1 cellular context compared by ENCODE assay signal in the genomic region with DNA sequence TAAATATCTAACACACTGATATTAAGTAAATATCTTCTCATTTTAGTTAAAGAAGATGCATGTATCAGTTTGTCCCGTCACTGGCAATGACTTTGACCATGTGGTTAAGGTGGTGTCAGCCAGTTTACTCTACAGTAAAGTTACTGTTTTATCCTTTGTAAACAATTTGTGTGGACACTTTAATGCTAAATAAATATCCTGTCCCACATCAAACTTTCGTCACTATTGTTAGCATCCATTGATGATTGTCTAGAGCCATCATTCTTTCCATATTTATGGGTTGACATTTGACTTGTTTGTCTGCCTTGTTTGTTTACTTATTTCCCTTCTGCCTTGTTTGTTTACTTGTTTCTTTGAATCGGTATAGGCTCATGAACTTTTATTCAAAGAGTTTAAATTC.
A peak's percentile ranks its signal among the peaks of the same experiment; 100 is the strongest.
TF ChIP-seq lines count a peak whose summit lies in the region.

No MANE protein-coding gene starts in this region.

TF ChIP-seq in HepG2, 621 proteins besides CTCF, POLR2A, EP300 and RAD21 (continued from another document and continues in another):
- TF ChIP-seq ZNF280D (CRISPR knock-in tag; IDR thresholded peaks at IDR 0.05) = no peak
- no peak for TF ChIP-seq GFI1 (CRISPR knock-in tag; IDR thresholded peaks at IDR 0.05; ENCODE audit: borderline replicate concordance)
- no peak for TF ChIP-seq HBP1 (CRISPR knock-in tag; IDR thresholded peaks at IDR 0.05; ENCODE audit: low read depth)
- no peak for TF ChIP-seq NCOA5 (CRISPR knock-in tag; IDR thresholded peaks at IDR 0.05)
- TF ChIP-seq, protein P1, sequence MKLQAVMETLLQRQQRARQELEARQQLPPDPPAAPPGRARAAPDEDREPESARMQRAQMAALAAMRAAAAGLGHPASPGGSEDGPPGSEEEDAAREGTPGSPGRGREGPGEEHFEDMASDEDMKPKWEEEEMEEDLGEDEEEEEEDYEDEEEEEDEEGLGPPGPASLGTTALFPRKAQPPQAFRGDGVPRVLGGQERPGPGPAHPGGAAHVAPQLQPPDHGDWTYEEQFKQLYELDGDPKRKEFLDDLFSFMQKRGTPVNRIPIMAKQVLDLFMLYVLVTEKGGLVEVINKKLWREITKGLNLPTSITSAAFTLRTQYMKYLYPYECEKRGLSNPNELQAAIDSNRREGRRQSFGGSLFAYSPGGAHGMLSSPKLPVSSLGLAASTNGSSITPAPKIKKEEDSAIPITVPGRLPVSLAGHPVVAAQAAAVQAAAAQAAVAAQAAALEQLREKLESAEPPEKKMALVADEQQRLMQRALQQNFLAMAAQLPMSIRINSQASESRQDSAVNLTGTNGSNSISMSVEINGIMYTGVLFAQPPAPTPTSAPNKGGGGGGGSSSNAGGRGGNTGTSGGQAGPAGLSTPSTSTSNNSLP (IDR thresholded peaks at IDR 0.05; ENCODE audit: low read depth, low read length) = peak; percentile 80
- TF ChIP-seq ZNF451 (CRISPR knock-in tag; IDR thresholded peaks at IDR 0.05) = no peak
- no peak for TF ChIP-seq RBM22 (optimal IDR thresholded peaks at IDR 0.05; ENCODE audit: low read length)
- no peak for TF ChIP-seq YEATS2 (CRISPR knock-in tag; IDR thresholded peaks at IDR 0.05; ENCODE audit: borderline replicate concordance)
- TF ChIP-seq ZNF446 (CRISPR knock-in tag; IDR thresholded peaks at IDR 0.05) = no peak
- no peak for TF ChIP-seq KAT2B (IDR thresholded peaks at IDR 0.05; ENCODE audit: borderline replicate concordance, low read depth, low read length)
- TF ChIP-seq ZNF704 (CRISPR knock-in tag; IDR thresholded peaks at IDR 0.05; ENCODE audit: borderline replicate concordance) = no peak
- peak; percentile 96 for TF ChIP-seq HHEX (CRISPR knock-in tag; IDR thresholded peaks at IDR 0.05)
- TF ChIP-seq, protein P2, sequence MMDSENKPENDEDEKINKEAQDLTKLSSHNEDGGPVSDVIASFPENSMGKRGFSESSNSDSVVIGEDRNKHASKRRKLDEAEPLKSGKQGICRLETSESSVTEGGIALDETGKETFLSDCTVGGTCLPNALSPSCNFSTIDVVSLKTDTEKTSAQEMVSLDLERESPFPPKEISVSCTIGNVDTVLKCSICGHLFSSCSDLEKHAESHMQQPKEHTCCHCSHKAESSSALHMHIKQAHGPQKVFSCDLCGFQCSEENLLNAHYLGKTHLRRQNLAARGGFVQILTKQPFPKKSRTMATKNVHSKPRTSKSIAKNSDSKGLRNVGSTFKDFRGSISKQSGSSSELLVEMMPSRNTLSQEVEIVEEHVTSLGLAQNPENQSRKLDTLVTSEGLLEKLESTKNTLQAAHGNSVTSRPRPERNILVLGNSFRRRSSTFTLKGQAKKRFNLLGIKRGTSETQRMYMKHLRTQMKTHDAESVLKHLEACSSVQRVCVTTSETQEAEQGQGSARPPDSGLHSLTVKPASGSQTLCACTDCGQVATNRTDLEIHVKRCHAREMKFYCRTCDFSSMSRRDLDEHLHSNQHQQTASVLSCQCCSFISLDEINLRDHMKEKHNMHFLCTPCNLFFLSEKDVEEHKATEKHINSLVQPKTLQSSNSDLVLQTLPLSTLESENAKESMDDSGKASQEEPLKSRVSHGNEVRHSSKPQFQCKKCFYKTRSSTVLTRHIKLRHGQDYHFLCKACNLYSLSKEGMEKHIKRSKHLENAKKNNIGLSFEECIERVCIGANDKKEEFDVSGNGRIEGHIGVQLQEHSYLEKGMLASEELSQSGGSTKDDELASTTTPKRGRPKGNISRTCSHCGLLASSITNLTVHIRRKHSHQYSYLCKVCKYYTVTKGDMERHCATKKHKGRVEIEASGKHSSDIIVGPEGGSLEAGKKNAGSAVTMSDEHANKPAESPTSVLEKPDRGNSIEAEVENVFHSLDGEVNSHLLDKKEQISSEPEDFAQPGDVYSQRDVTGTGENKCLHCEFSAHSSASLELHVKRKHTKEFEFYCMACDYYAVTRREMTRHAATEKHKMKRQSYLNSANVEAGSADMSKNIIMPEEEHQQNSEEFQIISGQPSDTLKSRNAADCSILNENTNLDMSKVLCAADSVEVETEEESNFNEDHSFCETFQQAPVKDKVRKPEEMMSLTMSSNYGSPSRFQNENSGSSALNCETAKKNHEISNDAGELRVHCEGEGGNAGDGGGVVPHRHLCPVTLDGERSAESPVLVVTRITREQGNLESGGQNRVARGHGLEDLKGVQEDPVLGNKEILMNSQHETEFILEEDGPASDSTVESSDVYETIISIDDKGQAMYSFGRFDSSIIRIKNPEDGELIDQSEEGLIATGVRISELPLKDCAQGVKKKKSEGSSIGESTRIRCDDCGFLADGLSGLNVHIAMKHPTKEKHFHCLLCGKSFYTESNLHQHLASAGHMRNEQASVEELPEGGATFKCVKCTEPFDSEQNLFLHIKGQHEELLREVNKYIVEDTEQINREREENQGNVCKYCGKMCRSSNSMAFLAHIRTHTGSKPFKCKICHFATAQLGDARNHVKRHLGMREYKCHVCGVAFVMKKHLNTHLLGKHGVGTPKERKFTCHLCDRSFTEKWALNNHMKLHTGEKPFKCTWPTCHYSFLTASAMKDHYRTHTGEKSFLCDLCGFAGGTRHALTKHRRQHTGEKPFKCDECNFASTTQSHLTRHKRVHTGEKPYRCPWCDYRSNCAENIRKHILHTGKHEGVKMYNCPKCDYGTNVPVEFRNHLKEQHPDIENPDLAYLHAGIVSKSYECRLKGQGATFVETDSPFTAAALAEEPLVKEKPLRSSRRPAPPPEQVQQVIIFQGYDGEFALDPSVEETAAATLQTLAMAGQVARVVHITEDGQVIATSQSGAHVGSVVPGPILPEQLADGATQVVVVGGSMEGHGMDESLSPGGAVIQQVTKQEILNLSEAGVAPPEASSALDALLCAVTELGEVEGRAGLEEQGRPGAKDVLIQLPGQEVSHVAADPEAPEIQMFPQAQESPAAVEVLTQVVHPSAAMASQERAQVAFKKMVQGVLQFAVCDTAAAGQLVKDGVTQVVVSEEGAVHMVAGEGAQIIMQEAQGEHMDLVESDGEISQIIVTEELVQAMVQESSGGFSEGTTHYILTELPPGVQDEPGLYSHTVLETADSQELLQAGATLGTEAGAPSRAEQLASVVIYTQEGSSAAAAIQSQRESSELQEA (CRISPR knock-in tag; IDR thresholded peaks at IDR 0.05; ENCODE audit: not compliant biosample characterization) = no peak
- TF ChIP-seq FUBP1 (CRISPR knock-in tag; IDR thresholded peaks at IDR 0.05; ENCODE audit: borderline replicate concordance) = no peak
- TF ChIP-seq MATR3 (CRISPR knock-in tag; IDR thresholded peaks at IDR 0.05) = no peak
- no peak for TF ChIP-seq ATF5 (CRISPR knock-in tag; IDR thresholded peaks at IDR 0.05; ENCODE audit: low read depth)
- no peak for TF ChIP-seq ZEB1 (IDR thresholded peaks at IDR 0.05; ENCODE audit: insufficient replicate concordance, low read depth)
- TF ChIP-seq ZNF768 (CRISPR knock-in tag; IDR thresholded peaks at IDR 0.05) = no peak
- TF ChIP-seq ZNF530 (CRISPR knock-in tag; IDR thresholded peaks at IDR 0.05; ENCODE audit: low read depth) = no peak
- TF ChIP-seq SMYD3 (CRISPR knock-in tag; IDR thresholded peaks at IDR 0.05) = no peak
- TF ChIP-seq, protein P3, sequence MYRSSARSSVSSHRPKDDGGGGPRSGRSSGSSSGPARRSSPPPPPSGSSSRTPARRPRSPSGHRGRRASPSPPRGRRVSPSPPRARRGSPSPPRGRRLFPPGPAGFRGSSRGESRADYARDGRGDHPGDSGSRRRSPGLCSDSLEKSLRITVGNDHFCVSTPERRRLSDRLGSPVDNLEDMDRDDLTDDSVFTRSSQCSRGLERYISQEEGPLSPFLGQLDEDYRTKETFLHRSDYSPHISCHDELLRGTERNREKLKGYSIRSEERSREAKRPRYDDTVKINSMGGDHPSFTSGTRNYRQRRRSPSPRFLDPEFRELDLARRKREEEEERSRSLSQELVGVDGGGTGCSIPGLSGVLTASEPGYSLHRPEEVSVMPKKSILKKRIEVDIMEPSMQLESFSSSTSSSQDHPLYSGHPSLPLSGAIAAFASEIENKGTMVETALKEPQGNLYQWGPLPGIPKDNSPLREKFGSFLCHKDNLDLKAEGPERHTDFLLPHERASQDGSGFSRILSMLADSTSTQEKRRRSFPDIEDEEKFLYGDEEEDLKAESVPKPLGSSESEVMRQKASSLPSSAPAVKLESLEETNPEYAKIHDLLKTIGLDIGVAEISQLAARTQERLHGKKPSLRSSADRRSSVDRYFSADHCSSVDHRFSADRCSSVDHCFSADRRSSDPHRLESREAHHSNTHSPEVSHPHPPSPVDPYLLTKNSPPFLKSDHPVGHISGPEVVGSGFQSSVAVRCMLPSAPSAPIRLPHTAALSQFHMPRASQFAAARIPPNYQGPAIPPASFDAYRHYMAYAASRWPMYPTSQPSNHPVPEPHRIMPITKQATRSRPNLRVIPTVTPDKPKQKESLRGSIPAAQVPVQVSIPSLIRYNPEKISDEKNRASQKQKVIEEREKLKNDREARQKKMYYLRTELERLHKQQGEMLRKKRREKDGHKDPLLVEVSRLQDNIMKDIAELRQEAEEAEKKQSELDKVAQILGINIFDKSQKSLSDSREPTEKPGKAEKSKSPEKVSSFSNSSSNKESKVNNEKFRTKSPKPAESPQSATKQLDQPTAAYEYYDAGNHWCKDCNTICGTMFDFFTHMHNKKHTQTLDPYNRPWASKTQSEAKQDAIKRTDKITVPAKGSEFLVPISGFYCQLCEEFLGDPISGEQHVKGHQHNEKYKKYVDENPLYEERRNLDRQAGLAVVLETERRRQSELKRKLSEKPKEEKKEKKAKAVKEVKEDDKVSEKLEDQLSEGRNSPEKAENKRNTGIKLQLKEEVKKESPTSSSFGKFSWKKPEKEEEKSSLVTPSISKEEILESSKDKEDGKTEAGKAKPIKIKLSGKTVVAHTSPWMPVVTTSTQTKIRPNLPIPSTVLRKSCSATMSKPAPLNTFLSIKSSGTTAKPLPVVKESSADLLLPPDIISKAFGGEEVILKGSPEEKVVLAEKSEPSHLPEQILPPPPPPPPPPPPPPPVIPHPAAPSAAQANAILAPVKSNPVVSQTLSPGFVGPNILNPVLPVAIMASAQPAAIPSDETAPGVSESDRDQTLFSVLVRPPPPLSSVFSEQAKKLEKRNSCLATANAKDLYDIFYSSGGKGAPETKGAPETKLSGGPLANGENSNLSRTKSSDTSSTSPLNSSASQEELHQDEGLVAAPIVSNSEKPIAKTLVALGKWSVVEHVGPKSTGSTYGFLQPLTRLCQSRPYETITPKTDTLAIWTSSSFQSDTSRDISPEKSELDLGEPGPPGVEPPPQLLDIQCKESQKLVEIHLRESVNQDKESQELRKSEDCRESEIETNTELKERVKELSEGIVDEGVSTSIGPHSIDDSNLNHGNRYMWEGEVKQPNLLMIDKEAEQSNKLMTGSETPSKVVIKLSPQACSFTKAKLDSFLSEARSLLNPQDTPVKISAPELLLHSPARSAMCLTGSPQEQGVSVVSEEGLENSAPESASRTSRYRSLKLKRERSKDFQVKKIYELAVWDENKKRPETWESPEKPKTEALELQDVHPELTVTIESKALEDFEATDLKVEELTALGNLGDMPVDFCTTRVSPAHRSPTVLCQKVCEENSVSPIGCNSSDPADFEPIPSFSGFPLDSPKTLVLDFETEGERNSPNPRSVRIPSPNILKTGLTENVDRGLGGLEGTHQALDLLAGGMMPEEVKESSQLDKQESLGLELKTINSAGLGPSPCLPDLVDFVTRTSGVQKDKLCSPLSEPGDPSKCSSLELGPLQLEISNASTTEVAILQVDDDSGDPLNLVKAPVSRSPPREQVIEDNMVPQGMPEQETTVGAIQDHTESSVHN (CRISPR knock-in tag; IDR thresholded peaks at IDR 0.05) = no peak
- TF ChIP-seq GZF1 (CRISPR knock-in tag; IDR thresholded peaks at IDR 0.05) = no peak
